ENCODE assay signal across 1 cellular context in the genomic region with DNA sequence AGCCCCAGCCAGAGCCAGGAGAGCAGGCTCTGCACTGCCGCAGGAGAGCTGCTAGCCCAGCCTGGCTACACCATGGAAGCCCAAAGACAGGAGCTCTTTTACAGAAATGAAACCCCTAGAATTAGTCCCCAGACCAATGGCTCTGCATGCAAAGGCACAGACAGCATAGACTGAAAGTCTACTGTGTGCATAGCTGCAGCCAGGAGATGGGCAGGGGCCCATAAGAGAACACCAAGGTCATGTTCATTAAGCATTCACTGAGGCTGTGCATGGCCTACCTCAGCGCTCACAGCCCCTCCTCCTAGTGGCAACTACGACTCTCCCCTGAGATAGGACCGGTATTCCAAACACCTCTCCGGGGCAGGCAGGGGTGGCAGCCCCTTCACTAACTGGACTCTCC.
TF ChIP-seq lines count a peak whose summit lies in the region.

No MANE protein-coding gene starts in this region.

TF ChIP-seq in HepG2, 621 proteins besides CTCF, POLR2A, EP300 and RAD21 (continued from another document):
- TF ChIP-seq, protein P1, sequence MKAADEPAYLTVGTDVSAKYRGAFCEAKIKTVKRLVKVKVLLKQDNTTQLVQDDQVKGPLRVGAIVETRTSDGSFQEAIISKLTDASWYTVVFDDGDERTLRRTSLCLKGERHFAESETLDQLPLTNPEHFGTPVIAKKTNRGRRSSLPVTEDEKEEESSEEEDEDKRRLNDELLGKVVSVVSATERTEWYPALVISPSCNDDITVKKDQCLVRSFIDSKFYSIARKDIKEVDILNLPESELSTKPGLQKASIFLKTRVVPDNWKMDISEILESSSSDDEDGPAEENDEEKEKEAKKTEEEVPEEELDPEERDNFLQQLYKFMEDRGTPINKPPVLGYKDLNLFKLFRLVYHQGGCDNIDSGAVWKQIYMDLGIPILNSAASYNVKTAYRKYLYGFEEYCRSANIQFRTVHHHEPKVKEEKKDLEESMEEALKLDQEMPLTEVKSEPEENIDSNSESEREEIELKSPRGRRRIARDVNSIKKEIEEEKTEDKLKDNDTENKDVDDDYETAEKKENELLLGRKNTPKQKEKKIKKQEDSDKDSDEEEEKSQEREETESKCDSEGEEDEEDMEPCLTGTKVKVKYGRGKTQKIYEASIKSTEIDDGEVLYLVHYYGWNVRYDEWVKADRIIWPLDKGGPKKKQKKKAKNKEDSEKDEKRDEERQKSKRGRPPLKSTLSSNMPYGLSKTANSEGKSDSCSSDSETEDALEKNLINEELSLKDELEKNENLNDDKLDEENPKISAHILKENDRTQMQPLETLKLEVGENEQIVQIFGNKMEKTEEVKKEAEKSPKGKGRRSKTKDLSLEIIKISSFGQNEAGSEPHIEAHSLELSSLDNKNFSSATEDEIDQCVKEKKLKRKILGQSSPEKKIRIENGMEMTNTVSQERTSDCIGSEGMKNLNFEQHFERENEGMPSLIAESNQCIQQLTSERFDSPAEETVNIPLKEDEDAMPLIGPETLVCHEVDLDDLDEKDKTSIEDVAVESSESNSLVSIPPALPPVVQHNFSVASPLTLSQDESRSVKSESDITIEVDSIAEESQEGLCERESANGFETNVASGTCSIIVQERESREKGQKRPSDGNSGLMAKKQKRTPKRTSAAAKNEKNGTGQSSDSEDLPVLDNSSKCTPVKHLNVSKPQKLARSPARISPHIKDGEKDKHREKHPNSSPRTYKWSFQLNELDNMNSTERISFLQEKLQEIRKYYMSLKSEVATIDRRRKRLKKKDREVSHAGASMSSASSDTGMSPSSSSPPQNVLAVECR (CRISPR knock-in tag; IDR thresholded peaks at IDR 0.05; ENCODE audit: borderline replicate concordance), result peak; percentile 30; the same call in 1 of the 2 replicates
- no peak for TF ChIP-seq ZNF138 (CRISPR knock-in tag; IDR thresholded peaks at IDR 0.05; ENCODE audit: low read depth)
- no peak for TF ChIP-seq ZSCAN30 (CRISPR knock-in tag; IDR thresholded peaks at IDR 0.05)
- no peak for TF ChIP-seq ZNF335 (CRISPR knock-in tag; IDR thresholded peaks at IDR 0.05)
- peak; percentile 37; the same call in 1 of the 2 replicates for TF ChIP-seq RXRB (CRISPR knock-in tag; IDR thresholded peaks at IDR 0.05; ENCODE audit: borderline replicate concordance)
- TF ChIP-seq ZNF331 (CRISPR knock-in tag; IDR thresholded peaks at IDR 0.05), result 0 out of 2 replicates have a peak, but pooled peaks have one; percentile 55
- no peak for TF ChIP-seq KDM5A (IDR thresholded peaks at IDR 0.05; ENCODE audit: borderline replicate concordance, low read length)
- no peak for TF ChIP-seq ZNF503 (CRISPR knock-in tag; IDR thresholded peaks at IDR 0.05)
- no peak for TF ChIP-seq IKZF1 (IDR thresholded peaks at IDR 0.05)
- TF ChIP-seq TEAD3 (CRISPR knock-in tag; optimal IDR thresholded peaks at IDR 0.05; ENCODE audit: borderline replicate concordance), result peak; percentile 23
TF ChIP-seq in HepG2: peak in this region for 45.
